12 cellular contexts compared by ENCODE assay signal in genomic region chr15:78244101-78244500, GRCh38. TPM values are rescaled to one million over a fixed set of nuclear protein-coding genes. Genes with fewer than 3 reads are reported as not detected.
"Had no signal": no experiment of that assay in that cellular context is flagged by ENCODE, and none has a peak within 500 bp of the region (broad histone marks: within the 10 kb centered on the region; RNA-seq: fewer than 3 reads in every experiment).

No MANE protein-coding gene starts in this region.

- ATAC-seq: naive thymus-derived CD8-positive, alpha-beta T cell had no signal

- H3K9me3 ChIP-seq: upper lobe of left lung had no signal

- FAIRE-seq: endothelial cell of umbilical vein, frontal cortex had no signal

- H3K4me3 ChIP-seq: lung, upper lobe of left lung had no signal

- H3K36me3 ChIP-seq: upper lobe of left lung had no signal

- H3K27ac ChIP-seq: upper lobe of left lung had no signal

- DNase-seq: activated CD4-positive, alpha-beta T cell treated with anti-CD3 and anti-CD28 coated beads, Interleukin-2, amount 50 U/mL, for 4 hours; activated CD4-positive, CD25-positive, alpha-beta regulatory T cell treated with anti-CD3 and anti-CD28 coated beads, Interleukin-2, amount 50 U/mL, for 72 hours; activated naive CD4-positive, alpha-beta T cell treated with Interleukin-2 at 50 U/mL for 16 hours; activated T-cell treated with anti-CD3 and anti-CD28 coated beads for 4 hours; effector CD8-positive, alpha-beta T cell; immature natural killer cell; naive thymus-derived CD8-positive, alpha-beta T cell had no signal

- H3K27me3 ChIP-seq: upper lobe of left lung had no signal

RNA-seq across cellular contexts. Expression of gene ACSBG1, which starts 9.7 kb away (rescaled TPM):
- total RNA-seq: aorta; endothelial cell of umbilical vein; naive thymus-derived CD8-positive, alpha-beta T cell had no signal
- polyA plus RNA-seq: endothelial cell of umbilical vein had no signal
